Comparison of ENCODE assay signal across 16 cellular contexts in the genomic region with DNA sequence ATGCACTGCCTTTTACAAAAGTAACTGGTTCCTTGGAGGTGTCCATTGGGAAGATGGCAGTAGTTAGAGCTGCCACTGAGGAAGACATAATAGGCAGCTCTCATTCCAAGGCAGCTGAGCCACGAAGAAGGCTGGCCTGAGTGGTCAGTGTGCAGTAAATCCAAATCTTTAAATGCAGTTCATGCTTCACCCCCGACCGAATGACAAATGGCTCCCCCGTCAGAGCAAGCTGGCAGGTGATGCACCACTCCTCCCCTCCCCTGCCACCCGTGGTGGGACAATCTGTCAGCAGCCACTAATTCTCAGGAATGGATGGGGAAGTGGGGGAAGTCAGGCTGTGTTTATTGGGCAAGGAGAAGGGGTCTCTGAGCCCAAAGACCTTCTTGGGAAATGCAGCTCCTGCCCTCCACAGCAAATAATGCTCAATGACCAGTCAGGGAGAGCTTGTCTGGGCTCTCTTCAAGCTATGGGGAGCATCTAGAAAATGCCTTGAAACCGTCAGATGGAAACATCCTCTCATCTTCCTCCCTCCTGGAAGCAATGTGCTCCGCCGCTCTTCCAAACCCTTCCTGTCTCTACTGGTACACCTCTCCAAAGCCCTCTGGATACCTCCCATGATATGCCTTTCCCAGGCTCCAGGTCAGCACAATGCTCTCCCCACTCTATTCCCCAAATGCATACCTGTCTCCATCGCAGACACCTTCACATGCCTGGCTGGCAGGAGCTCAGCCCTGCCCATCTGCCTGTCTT.
DNase-seq lines count a peak whose midpoint lies in the region; ATAC-seq lines count a peak whose summit lies in the region.
"Had no signal": no experiment of that assay in that cellular context is flagged by ENCODE, and none has a peak within 500 bp of the region (broad histone marks: within the 10 kb centered on the region; RNA-seq: fewer than 3 reads in every experiment).

No MANE protein-coding gene starts in this region.

- H3K27me3 Mint-ChIP-seq in stimulated activated naive CD8-positive, alpha-beta T cell treated with anti-CD3 and anti-CD28 coated beads, Interleukin-15, Interleukin-2, amounts not matched to agents 100 ng/mL and 50 ng/mL, for 24 hours = no peaks in the 10 kb centered on the region
- no peaks in the 10 kb centered on the region for H3K27me3 Mint-ChIP-seq in activated T-helper 1 cell treated with anti-CD3 and anti-CD28 coated beads, Interleukin-12 subunit alpha, Interleukin-12 subunit beta, Interleukin-2, Interleukin-4 antibody, amounts not matched to agents 30 ng/mL and 10 ng/mL and 1 ng/mL, durations not matched to agents 14 hours and 24 hours and 36 hours (ENCODE audit: insufficient read depth)

- no peak for DNase-seq in stimulated activated naive CD8-positive, alpha-beta T cell treated with anti-CD3 and anti-CD28 coated beads, Interleukin-15, Interleukin-2, amounts not matched to agents 100 U/mL and 50 U/mL, for 24 hours
- peak; percentile 70 for DNase-seq in NCI-H82 treated with DMSO at 0.1 percent for 48 hours (lab: John Stamatoyannopoulos, UW; ENCODE audit: unreplicated experiment)
- no peak for DNase-seq in mesendoderm
- no peak for DNase-seq in superior temporal gyrus (ENCODE audit: extremely low spot score)
- no peak for DNase-seq in activated T-helper 1 cell treated with anti-CD3 and anti-CD28 coated beads, Interleukin-12 subunit alpha, Interleukin-12 subunit beta, Interleukin-2, Interleukin-4 antibody, amounts not matched to agents 30 ng/mL and 10 ng/mL and 1 ng/mL, durations not matched to agents 14 hours and 24 hours and 36 hours (ENCODE audit: low spot score)
- no peak for DNase-seq in activated naive CD4-positive, alpha-beta T cell treated with anti-CD3 and anti-CD28 coated beads, Interleukin-2, amount 50 U/mL, for 72 hours (ENCODE audit: low spot score in 2 of 2)
- DNase-seq: BE2C; CD8-positive, alpha-beta T cell; GOT3; MG63; NCI-H1105; NCI-H1694 treated with DMSO at 0.1 percent for 48 hours; OCI-M1; SJCRH30 had no signal

- H4K5ac ChIP-seq in mesendoderm (ENCODE audit: low read length) = no peak overlapping the region

- no peak overlapping the region for H3K4me2 ChIP-seq in mesendoderm (ENCODE audit: low read length)

- H3K4ac ChIP-seq in mesendoderm (ENCODE audit: low read depth, low read length) = no peak overlapping the region

- no peak overlapping the region for H3K18ac ChIP-seq in mesendoderm (ENCODE audit: low read length)

- no peaks in the 10 kb centered on the region for H3K4me1 ChIP-seq in mesendoderm (ENCODE audit: control insufficient read depth, low read depth, low read length)

- no peak overlapping the region for H3K23ac ChIP-seq in mesendoderm (ENCODE audit: low read length)

- ATAC-seq in stimulated activated naive CD8-positive, alpha-beta T cell treated with anti-CD3 and anti-CD28 coated beads, Interleukin-15, Interleukin-2, amounts not matched to agents 100 U/mL and 50 U/mL, for 24 hours = no peak
- ATAC-seq in activated naive CD4-positive, alpha-beta T cell treated with anti-CD3 and anti-CD28 coated beads, Interleukin-2, amount 50 U/mL, for 72 hours = no peak
- ATAC-seq: CD8-positive, alpha-beta T cell had no signal

- H3K4me3 Mint-ChIP-seq in stimulated activated naive CD8-positive, alpha-beta T cell treated with anti-CD3 and anti-CD28 coated beads, Interleukin-15, Interleukin-2, amounts not matched to agents 100 ng/mL and 50 ng/mL, for 24 hours = no peak overlapping the region
- no peak overlapping the region for H3K4me3 Mint-ChIP-seq in activated T-helper 1 cell treated with anti-CD3 and anti-CD28 coated beads, Interleukin-12 subunit alpha, Interleukin-12 subunit beta, Interleukin-2, Interleukin-4 antibody, amounts not matched to agents 30 ng/mL and 10 ng/mL and 1 ng/mL, durations not matched to agents 14 hours and 24 hours and 36 hours
- H3K4me3 Mint-ChIP-seq: CD8-positive, alpha-beta T cell had no signal

- no peaks in the 10 kb centered on the region for H3K27me3 ChIP-seq in mesendoderm (ENCODE audit: insufficient read depth, low read length, poor library complexity)
- H3K27me3 ChIP-seq: BE2C, MG63, SJCRH30 had no signal

- no peak overlapping the region for H2BK120ac ChIP-seq in mesendoderm (ENCODE audit: low read depth, low read length)

- WGBS in mesendoderm (ENCODE audit: extremely low coverage, insufficient coverage, low lambda C conversion rate) = no CpG with 5 or more reads among the region's 9 CpGs

- H3K4me1 Mint-ChIP-seq in stimulated activated naive CD8-positive, alpha-beta T cell treated with anti-CD3 and anti-CD28 coated beads, Interleukin-15, Interleukin-2, amounts not matched to agents 100 ng/mL and 50 ng/mL, for 24 hours (ENCODE audit: low read depth) = peaks cover 30% of the 10 kb centered on the region
- peaks cover 59% of the 10 kb centered on the region for H3K4me1 Mint-ChIP-seq in activated T-helper 1 cell treated with anti-CD3 and anti-CD28 coated beads, Interleukin-12 subunit alpha, Interleukin-12 subunit beta, Interleukin-2, Interleukin-4 antibody, amounts not matched to agents 30 ng/mL and 10 ng/mL and 1 ng/mL, durations not matched to agents 14 hours and 24 hours and 36 hours (ENCODE audit: low read depth)

- H3K79me2 ChIP-seq in mesendoderm (ENCODE audit: control insufficient read depth, insufficient read depth, low read length) = no peaks in the 10 kb centered on the region

- H3K9ac ChIP-seq in mesendoderm (ENCODE audit: low read length) = no peak overlapping the region

- no peak overlapping the region for H3K4me3 ChIP-seq in mesendoderm (ENCODE audit: low read length)
- H3K4me3 ChIP-seq: MG63, SJCRH30 had no signal

- no peak overlapping the region for H2AK5ac ChIP-seq in mesendoderm (ENCODE audit: low read length)

- H3K36me3 ChIP-seq in mesendoderm (ENCODE audit: control insufficient read depth, insufficient read depth, low read length) = no peaks in the 10 kb centered on the region
- H3K36me3 ChIP-seq: BE2C, MG63, SJCRH30 had no signal

- no peak overlapping the region for H2BK15ac ChIP-seq in mesendoderm (replicated peaks; ENCODE audit: low read depth)

- H3K9me3 Mint-ChIP-seq in stimulated activated naive CD8-positive, alpha-beta T cell treated with anti-CD3 and anti-CD28 coated beads, Interleukin-15, Interleukin-2, amounts not matched to agents 100 ng/mL and 50 ng/mL, for 24 hours = no peaks in the 10 kb centered on the region
- H3K9me3 Mint-ChIP-seq in activated T-helper 1 cell treated with anti-CD3 and anti-CD28 coated beads, Interleukin-12 subunit alpha, Interleukin-12 subunit beta, Interleukin-2, Interleukin-4 antibody, amounts not matched to agents 30 ng/mL and 10 ng/mL and 1 ng/mL, durations not matched to agents 14 hours and 24 hours and 36 hours = no peaks in the 10 kb centered on the region
- H3K9me3 Mint-ChIP-seq in activated naive CD4-positive, alpha-beta T cell treated with anti-CD3 and anti-CD28 coated beads, Interleukin-2, amount 50 U/mL, for 72 hours = peaks cover 0 to 4% of the 10 kb centered on the region in 2 donors
- H3K9me3 Mint-ChIP-seq: CD8-positive, alpha-beta T cell had no signal

- intact Hi-C loops in activated T-helper 1 cell treated with anti-CD3 and anti-CD28 coated beads, Interleukin-12 subunit alpha, Interleukin-12 subunit beta, Interleukin-2, Interleukin-4 antibody, amounts not matched to agents 30 ng/mL and 10 ng/mL and 1 ng/mL, durations not matched to agents 14 hours and 24 hours and 36 hours (cut with micrococcal nuclease) = no loop called here

- H4K8ac ChIP-seq in mesendoderm (ENCODE audit: low read depth, low read length) = no peak overlapping the region

- H3K79me1 ChIP-seq in mesendoderm (ENCODE audit: low read length) = no peaks in the 10 kb centered on the region

- H3K56ac ChIP-seq in mesendoderm (ENCODE audit: low read length) = no peak overlapping the region

- peak overlapping the region; percentile 14 for H3K27ac Mint-ChIP-seq in stimulated activated naive CD8-positive, alpha-beta T cell treated with anti-CD3 and anti-CD28 coated beads, Interleukin-15, Interleukin-2, amounts not matched to agents 100 ng/mL and 50 ng/mL, for 24 hours
- H3K27ac Mint-ChIP-seq in activated T-helper 1 cell treated with anti-CD3 and anti-CD28 coated beads, Interleukin-12 subunit alpha, Interleukin-12 subunit beta, Interleukin-2, Interleukin-4 antibody, amounts not matched to agents 30 ng/mL and 10 ng/mL and 1 ng/mL, durations not matched to agents 14 hours and 24 hours and 36 hours = no peak overlapping the region
- H3K27ac Mint-ChIP-seq in activated naive CD4-positive, alpha-beta T cell treated with anti-CD3 and anti-CD28 coated beads, Interleukin-2, amount 50 U/mL, for 72 hours = peak overlapping the region in 1 of 2 donors; percentile 9

- peak overlapping the region; percentile 25 for H2BK5ac ChIP-seq in mesendoderm (ENCODE audit: low read length)

- no peak overlapping the region for H3K27ac ChIP-seq in mesendoderm (ENCODE audit: low read depth, low read length)
- H3K27ac ChIP-seq: RWPE1, SJCRH30 had no signal

- H3K36me3 Mint-ChIP-seq in stimulated activated naive CD8-positive, alpha-beta T cell treated with anti-CD3 and anti-CD28 coated beads, Interleukin-15, Interleukin-2, amounts not matched to agents 100 ng/mL and 50 ng/mL, for 24 hours (ENCODE audit: low read depth) = no peaks in the 10 kb centered on the region
- peaks cover 2% of the 10 kb centered on the region for H3K36me3 Mint-ChIP-seq in activated T-helper 1 cell treated with anti-CD3 and anti-CD28 coated beads, Interleukin-12 subunit alpha, Interleukin-12 subunit beta, Interleukin-2, Interleukin-4 antibody, amounts not matched to agents 30 ng/mL and 10 ng/mL and 1 ng/mL, durations not matched to agents 14 hours and 24 hours and 36 hours (ENCODE audit: low read depth)
- no peaks in the 10 kb centered on the region for H3K36me3 Mint-ChIP-seq in activated naive CD4-positive, alpha-beta T cell treated with anti-CD3 and anti-CD28 coated beads, Interleukin-2, amount 50 U/mL, for 72 hours
- H3K36me3 Mint-ChIP-seq: CD8-positive, alpha-beta T cell had no signal
